Comparison of ENCODE assay signal across 9 cellular contexts in the genomic region with DNA sequence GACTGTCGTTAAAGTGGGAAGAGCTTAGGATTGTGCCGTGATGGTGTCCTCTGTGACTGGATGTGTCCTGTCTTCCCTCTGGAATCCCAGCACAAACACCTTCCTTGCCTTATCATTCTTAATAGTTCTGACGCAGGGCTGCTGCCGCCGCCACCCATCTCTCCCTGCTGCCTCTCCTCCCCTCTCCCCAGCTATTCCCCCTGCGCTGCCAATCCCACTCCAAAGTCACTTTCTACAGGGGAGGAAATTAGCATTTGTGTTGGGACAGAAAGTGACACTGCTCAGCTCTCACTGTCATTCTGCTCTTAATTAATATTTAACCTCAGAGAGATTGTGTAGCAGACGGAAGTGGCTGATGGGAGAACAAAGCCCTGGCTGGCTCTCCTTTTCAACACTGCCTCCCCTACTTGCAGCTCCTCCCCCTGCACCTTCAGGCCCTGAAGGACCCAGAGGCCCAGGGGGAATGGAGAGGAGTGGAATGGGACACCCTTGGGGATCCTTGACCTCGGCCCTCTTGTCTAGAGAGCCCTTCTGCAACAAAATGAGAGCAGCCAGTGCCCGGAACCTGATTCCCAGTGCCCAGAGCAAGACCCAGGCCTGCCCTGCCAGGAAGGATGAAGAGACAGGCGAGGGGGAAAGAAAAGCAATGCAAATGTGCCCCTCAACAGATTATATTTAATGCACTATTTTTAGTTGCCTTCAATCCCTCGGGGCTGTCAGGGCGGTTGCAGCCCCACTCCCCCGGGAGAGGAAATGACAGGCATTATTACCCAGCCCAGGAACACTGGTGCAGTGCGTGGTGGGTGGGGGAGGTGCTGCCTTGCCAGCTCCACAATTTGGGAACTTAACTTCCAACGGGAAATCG. TPM values are rescaled to one million over a fixed set of nuclear protein-coding genes. Genes with fewer than 3 reads are reported as not detected.
A peak's percentile ranks its signal among the peaks of the same experiment; 100 is the strongest.
DNase-seq lines count a peak whose midpoint lies in the region; ATAC-seq and TF ChIP-seq lines count a peak whose summit lies in the region.
"Had no signal": no experiment of that assay in that cellular context is flagged by ENCODE, and none has a peak within 500 bp of the region (broad histone marks: within the 10 kb centered on the region; RNA-seq: fewer than 3 reads in every experiment).

No MANE protein-coding gene starts in this region.

- peaks cover 6 to 26% (median 14%) of the 10 kb centered on the region in 12 donors for H3K4me1 ChIP-seq in heart left ventricle
- H3K4me1 ChIP-seq in duodenal mucosa (ENCODE audit: control insufficient read depth in 1 of 2, insufficient read depth in 2 of 2, low read length in 2 of 2), result peaks cover 10 to 11% of the 10 kb centered on the region in 2 donors

- WGBS in heart left ventricle, 4 donors, result 34 to 37% (median 34%) methylated on average over 16 of the region's 16 CpGs

- ATAC-seq in heart left ventricle (peak in 3 of 4 donors; percentile 37 to 57 (median 56)), Right ventricle myocardium inferior (no peak), HG03354 (IDR thresholded peaks at IDR 0.05; ENCODE audit: poor library complexity, severe bottlenecking, unreplicated experiment) (peak; percentile 99)

- DNase-seq in heart left ventricle, result peak in 2 of 5 donors; percentile 52 to 57
- DNase-seq in Right ventricle myocardium inferior (ENCODE audit: missing footprints), result no peak
- DNase-seq in NCI-H128 (lab: John Stamatoyannopoulos, UW; ENCODE audit: unreplicated experiment), result no peak
- DNase-seq in posterior vena cava (ENCODE audit: low spot score), result no peak
- no peak for DNase-seq in effector CD8-positive, alpha-beta T cell (lab: John Stamatoyannopoulos, UW)
- no peak for DNase-seq in HK-2 (ENCODE audit: unreplicated experiment)

- H3K27ac ChIP-seq in heart left ventricle, result peak overlapping the region in 9 of 12 donors; percentile 7 to 70 (median 24)
- H3K27ac ChIP-seq in duodenal mucosa (ENCODE audit: low read depth, low read length), result no peak overlapping the region
- H3K27ac ChIP-seq: C4-2B had no signal

- no peak for TF ChIP-seq POLR2A in heart left ventricle (IDR thresholded peaks at IDR 0.05)

- no peaks in the 10 kb centered on the region for H3K9me3 ChIP-seq in heart left ventricle
- H3K9me3 ChIP-seq in duodenal mucosa (ENCODE audit: control insufficient read depth in 1 of 2, low read length in 2 of 2), result no peaks in the 10 kb centered on the region

- H3K36me3 ChIP-seq in heart left ventricle, result no peaks in the 10 kb centered on the region
- H3K36me3 ChIP-seq in duodenal mucosa (ENCODE audit: control insufficient read depth in 1 of 2, insufficient read depth in 2 of 2, low read length in 2 of 2), result no peaks in the 10 kb centered on the region

- TF ChIP-seq CTCF in heart left ventricle (IDR thresholded peaks at IDR 0.05), result no peak

- H3K27me3 ChIP-seq in heart left ventricle (peaks cover 0 to 23% (median 3%) of the 10 kb centered on the region in 9 donors), duodenal mucosa (ENCODE audit: control insufficient read depth in 1 of 2, insufficient read depth in 2 of 2, low read length in 2 of 2) (peaks cover 2 to 21% of the 10 kb centered on the region in 2 donors)

- H3K9ac ChIP-seq in duodenal mucosa (ENCODE audit: low read depth in 1 of 2, low read length in 2 of 2), result no peak overlapping the region

- intact Hi-C loops in heart left ventricle (cut with DNase I) (no loop called here), Right ventricle myocardium inferior (cut with DNase I) (no loop called here), posterior vena cava (cut with DNase I) (no loop called here)

- H3K4me3 ChIP-seq in heart left ventricle, result no peak overlapping the region
- peak overlapping the region; percentile 13 to 53 for H3K4me3 ChIP-seq in duodenal mucosa (ENCODE audit: low read depth in 1 of 2, low read length in 2 of 2)

RNA-seq across cellular contexts. Expression of a gene that starts 14.7 kb away (rescaled TPM):
- total RNA-seq in heart left ventricle (1 to 10 TPM; 1.2 to 9.0 (median 3.3) TPM), Right ventricle myocardium inferior (6.4 TPM), posterior vena cava (1 to 10 TPM; 5.1 to 7.6 TPM)
- polyA plus RNA-seq in heart left ventricle, result 10 to 100 TPM in 1 of 2 donors, 1 to 10 TPM in 1; 4.4 to 13.8 TPM

RNA-seq across cellular contexts. Expression of a gene that starts 27.0 kb away (rescaled TPM):
- total RNA-seq in heart left ventricle, result 1 to 10 TPM in 6 of 9 donors, under 1 TPM in 3; 0.44 to 4.8 (median 1.4) TPM
- polyA plus RNA-seq in heart left ventricle, result under 1 TPM; 0.42 to 0.61 TPM
- total RNA-seq in Right ventricle myocardium inferior, result 0.70 TPM
- 1 to 10 TPM; 1.1 to 1.2 TPM for total RNA-seq in posterior vena cava

RNA-seq across cellular contexts. Expression of a gene that starts 37.0 kb away (rescaled TPM):
- total RNA-seq in heart left ventricle (100 to 1,000 TPM in 1 of 9 donors, 10 to 100 TPM in 8; 24.8 to 111 (median 43.3) TPM), Right ventricle myocardium inferior (43.1 TPM), posterior vena cava (10 to 100 TPM; 71.5 to 76.9 TPM)
- 10 to 100 TPM; 35.9 to 81.2 TPM for polyA plus RNA-seq in heart left ventricle

RNA-seq across cellular contexts. Expression of a gene that starts 51.4 kb away (rescaled TPM):
- total RNA-seq in heart left ventricle (1 to 10 TPM; 1.3 to 4.4 (median 2.8) TPM), Right ventricle myocardium inferior (2.6 TPM), posterior vena cava (1 to 10 TPM; 3.4 to 4.0 TPM)
- polyA plus RNA-seq in heart left ventricle, result 1 to 10 TPM; 3.3 to 5.6 TPM

RNA-seq across cellular contexts. Expression of a gene that starts 51.5 kb away (rescaled TPM):
- total RNA-seq in heart left ventricle (10 to 100 TPM; 36.7 to 87.8 (median 60.1) TPM), Right ventricle myocardium inferior (83.1 TPM), posterior vena cava (10 to 100 TPM in 1 of 2 donors, 1 to 10 TPM in 1; 6.4 to 16.8 TPM)
- 10 to 100 TPM; 24.2 to 43.1 TPM for polyA plus RNA-seq in heart left ventricle

Comparison
In these comparisons a context has a peak if more than half of its experiments do, and no peak if none do; other contexts are left out.
1. H3K4me3 ChIP-seq: peak in duodenal mucosa (2 of 2); none in heart left ventricle (0 of 12).